Comparison of ENCODE assay signal across 5 cellular contexts in the genomic region with DNA sequence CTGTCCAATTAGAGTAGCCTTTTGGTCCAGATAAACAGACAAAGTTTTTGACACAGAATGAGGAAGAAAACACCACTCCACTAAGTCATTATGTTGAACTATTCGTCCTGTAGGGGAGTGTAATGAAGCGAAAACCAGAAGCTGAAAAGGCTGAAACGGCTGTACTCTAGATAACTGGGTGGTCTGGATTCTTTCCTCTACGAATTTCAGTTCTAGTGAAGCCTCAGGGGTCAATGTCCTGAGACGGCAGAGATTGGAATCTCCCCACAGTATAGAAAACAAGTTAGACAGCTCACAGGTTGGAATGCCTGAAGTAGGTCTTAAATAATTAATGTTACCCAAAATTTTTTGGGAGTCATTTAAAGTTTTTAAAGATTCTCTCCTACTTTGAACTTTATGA. TPM values are rescaled to one million over a fixed set of nuclear protein-coding genes. Genes with fewer than 3 reads are reported as not detected.
"Had no signal": no experiment of that assay in that cellular context is flagged by ENCODE, and none has a peak within 500 bp of the region (broad histone marks: within the 10 kb centered on the region; RNA-seq: fewer than 3 reads in every experiment).

No MANE protein-coding gene starts in this region.

RNA-seq across cellular contexts. Expression of gene PF4, which starts 31.3 kb away (rescaled TPM):
- total RNA-seq: M059J, PC-9, RPMI7951, SJCRH30 had no signal

RNA-seq across cellular contexts. Expression of gene PPBP, which starts 37.5 kb away (rescaled TPM):
- total RNA-seq: M059J, PC-9, RPMI7951, SJCRH30, SK-MEL-5 had no signal

RNA-seq across cellular contexts. Expression of gene CXCL5, which starts 48.0 kb away (rescaled TPM):
- total RNA-seq: PC-9, SJCRH30, SK-MEL-5 had no signal
